Comparison of ENCODE assay signal across 11 cellular contexts in the genomic region with DNA sequence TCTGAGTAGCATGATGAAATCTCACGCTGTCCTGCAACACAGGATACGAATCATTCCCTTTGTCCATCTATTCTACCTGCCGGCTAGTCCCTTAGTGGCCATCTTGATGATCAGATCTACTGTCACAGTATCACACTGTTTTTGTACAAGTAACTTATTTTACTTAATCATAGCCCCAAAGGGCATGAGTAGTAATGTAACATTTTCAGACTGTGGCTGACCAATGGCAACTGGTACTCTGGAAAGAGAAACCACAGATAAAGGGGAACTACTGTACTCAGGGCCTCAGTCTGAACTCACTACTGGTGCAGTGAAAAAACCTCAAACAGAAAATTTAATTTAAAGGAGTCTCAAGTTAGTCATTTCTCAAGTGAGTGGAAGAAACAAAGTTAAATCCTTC.
DNase-seq lines count a peak whose midpoint lies in the region; ATAC-seq, FAIRE-seq and TF ChIP-seq lines count a peak whose summit lies in the region.
"Had no signal": no experiment of that assay in that cellular context is flagged by ENCODE, and none has a peak within 500 bp of the region (broad histone marks: within the 10 kb centered on the region; RNA-seq: fewer than 3 reads in every experiment).

No MANE protein-coding gene starts in this region.

- in situ Hi-C loops in astrocyte of the spinal cord (cut with HindIII; ENCODE audit: low sequenced_read_pairs), result no loop called here

- no peak for TF ChIP-seq POLR2A in H54 (IDR thresholded peaks at IDR 0.05; ENCODE audit: low read depth, low read length)

- peaks cover 6% of the 10 kb centered on the region for H3K27me3 Mint-ChIP-seq in activated CD4-positive, alpha-beta T cell treated with anti-CD3 and anti-CD28 coated beads, Interleukin-2, amount 10 ng/mL, durations not matched to agents 7 days and 5 days

- CTCF ChIA-PET in activated CD4-positive, alpha-beta T cell treated with anti-CD3 and anti-CD28 coated beads, Interleukin-2, amount 10 ng/mL, durations not matched to agents 7 days and 5 days (lab: Charles Lee), result no interaction called here

- no peaks in the 10 kb centered on the region for H3K4me1 Mint-ChIP-seq in activated CD4-positive, alpha-beta T cell treated with anti-CD3 and anti-CD28 coated beads, Interleukin-2, amount 10 ng/mL, durations not matched to agents 7 days and 5 days

- H3K4me3 Mint-ChIP-seq in activated CD4-positive, alpha-beta T cell treated with anti-CD3 and anti-CD28 coated beads, Interleukin-2, amount 10 ng/mL, durations not matched to agents 7 days and 5 days, result no peak overlapping the region

- H3K4me3 ChIP-seq in astrocyte of the spinal cord (ENCODE audit: low read depth, low read length), result no peak overlapping the region

- FAIRE-seq in H54 (lab: Jason Lieb, UNC), result no peak

- ATAC-seq in GM18511 (IDR thresholded peaks at IDR 0.05; ENCODE audit: unreplicated experiment), result peak; percentile 100
- ATAC-seq in GM21528 (IDR thresholded peaks at IDR 0.05; ENCODE audit: low FRiP score, unreplicated experiment), result peak; percentile 99
- peak; percentile 100 for ATAC-seq in HG03354 (IDR thresholded peaks at IDR 0.05; ENCODE audit: poor library complexity, severe bottlenecking, unreplicated experiment)

- no peak for TF ChIP-seq CTCF in astrocyte of the spinal cord (IDR thresholded peaks at IDR 0.05; ENCODE audit: low read depth, low read length)

- no peak overlapping the region for H3K27ac Mint-ChIP-seq in activated CD4-positive, alpha-beta T cell treated with anti-CD3 and anti-CD28 coated beads, Interleukin-2, amount 10 ng/mL, durations not matched to agents 7 days and 5 days

- H3K9me3 Mint-ChIP-seq in activated CD4-positive, alpha-beta T cell treated with anti-CD3 and anti-CD28 coated beads, Interleukin-2, amount 10 ng/mL, durations not matched to agents 7 days and 5 days, result no peaks in the 10 kb centered on the region

- no peaks in the 10 kb centered on the region for H3K36me3 Mint-ChIP-seq in activated CD4-positive, alpha-beta T cell treated with anti-CD3 and anti-CD28 coated beads, Interleukin-2, amount 10 ng/mL, durations not matched to agents 7 days and 5 days (ENCODE audit: low read depth)

- DNase-seq in astrocyte of the spinal cord (ENCODE audit: low read depth, low spot score) (peak; percentile 7), NCI-H2227 treated with DMSO at 0.1 percent for 48 hours (lab: John Stamatoyannopoulos, UW) (no peak), H54 (ENCODE audit: insufficient read length, low spot score) (no peak), DMS153 (lab: John Stamatoyannopoulos, UW) (no peak)
- no peak for DNase-seq in activated CD4-positive, alpha-beta T cell treated with anti-CD3 and anti-CD28 coated beads, Interleukin-2, amount 10 ng/mL, durations not matched to agents 7 days and 5 days
- DNase-seq: activated CD8-positive, alpha-beta memory T cell treated with anti-CD3 and anti-CD28 coated beads for 24 hours; dermis blood vessel endothelial cell; NCI-H69 had no signal

- POLR2A ChIA-PET in activated CD4-positive, alpha-beta T cell treated with anti-CD3 and anti-CD28 coated beads, Interleukin-2, amount 10 ng/mL, durations not matched to agents 7 days and 5 days (lab: Charles Lee), result no interaction called here
